In genomic region chr6:158505194-158505593, GRCh38 we compare ENCODE assay signal across 1 cellular context.
TF ChIP-seq lines count a peak whose summit lies in the region.

No MANE protein-coding gene starts in this region.

TF ChIP-seq in HepG2, 621 proteins besides CTCF, POLR2A, EP300 and RAD21 (continued from another document):
- no peak for TF ChIP-seq ZBTB20 (CRISPR knock-in tag; IDR thresholded peaks at IDR 0.05; ENCODE audit: borderline replicate concordance, low read depth)
- no peak for TF ChIP-seq TCF12 (IDR thresholded peaks at IDR 0.05)
- TF ChIP-seq TCF12 (CRISPR knock-in tag; IDR thresholded peaks at IDR 0.05): no peak
- TF ChIP-seq MXI1 (IDR thresholded peaks at IDR 0.05; ENCODE audit: borderline replicate concordance, low read depth, low read length): no peak
- no peak for TF ChIP-seq DR1 (CRISPR knock-in tag; IDR thresholded peaks at IDR 0.05)
- TF ChIP-seq RNF2 (conservative IDR thresholded peaks at IDR 0.05; ENCODE audit: low read depth): no peak
- TF ChIP-seq ZNF639 (CRISPR knock-in tag; conservative IDR thresholded peaks at IDR 0.05): no peak
- TF ChIP-seq NCOA1 (CRISPR knock-in tag; IDR thresholded peaks at IDR 0.05): no peak
- TF ChIP-seq ZNF256 (CRISPR knock-in tag; conservative IDR thresholded peaks at IDR 0.05): no peak
- TF ChIP-seq SRF (IDR thresholded peaks at IDR 0.05; ENCODE audit: low read depth, low read length): no peak
- no peak for TF ChIP-seq LCORL (IDR thresholded peaks at IDR 0.05)
- TF ChIP-seq LCORL (CRISPR knock-in tag; IDR thresholded peaks at IDR 0.05): no peak
- no peak for TF ChIP-seq MEIS2 (CRISPR knock-in tag; IDR thresholded peaks at IDR 0.05)
- TF ChIP-seq ZSCAN9 (CRISPR knock-in tag; IDR thresholded peaks at IDR 0.05; ENCODE audit: borderline replicate concordance): no peak
- TF ChIP-seq RFX1 (IDR thresholded peaks at IDR 0.05): no peak
- no peak for TF ChIP-seq KDM5B (CRISPR knock-in tag; IDR thresholded peaks at IDR 0.05; ENCODE audit: borderline replicate concordance)
- TF ChIP-seq ZNF747 (CRISPR knock-in tag; IDR thresholded peaks at IDR 0.05; ENCODE audit: borderline replicate concordance): no peak
- no peak for TF ChIP-seq KLF11 (CRISPR knock-in tag; IDR thresholded peaks at IDR 0.05)
- TF ChIP-seq PAXIP1 (CRISPR knock-in tag; conservative IDR thresholded peaks at IDR 0.05): no peak
